ENCODE assay signal across 8 cellular contexts in genomic region chr5:14663734-14664269, GRCh38. TPM values are rescaled to one million over a fixed set of nuclear protein-coding genes. Genes with fewer than 3 reads are reported as not detected.
A peak's percentile ranks its signal among the peaks of the same experiment; 100 is the strongest.
DNase-seq lines count a peak whose midpoint lies in the region; ATAC-seq, FAIRE-seq and TF ChIP-seq lines count a peak whose summit lies in the region.

No MANE protein-coding gene starts in this region.

- H3K4ac ChIP-seq in mesenchymal stem cell (ENCODE audit: low read depth in 1 of 2, low read length in 2 of 2), result peak overlapping the region; percentile 2 to 60

- peak overlapping the region; percentile 67 to 95 for H3K18ac ChIP-seq in mesenchymal stem cell (ENCODE audit: low read depth in 1 of 2, low read length in 2 of 2)

- H3K4me3 ChIP-seq in ACC112 (ENCODE audit: low read depth, low read length) (peak overlapping the region; percentile 87), OCI-LY1 (ENCODE audit: low read depth, low read length, poor library complexity, severe bottlenecking) (peak overlapping the region; percentile 77), colonic mucosa (peak overlapping the region; percentile 53), mesenchymal stem cell (ENCODE audit: insufficient read depth in 1 of 2, low read depth in 1 of 2, low read length in 2 of 2) (peak overlapping the region; percentile 85 to 88)

- no peak overlapping the region for H2BK12ac ChIP-seq in mesenchymal stem cell (ENCODE audit: low read length in 2 of 2)

- H4K8ac ChIP-seq in mesenchymal stem cell (ENCODE audit: low read length), result peak overlapping the region; percentile 59

- FAIRE-seq in urothelium cell line (lab: Jason Lieb, UNC), result no peak

- peaks cover 13% of the 10 kb centered on the region for H3K79me1 ChIP-seq in mesenchymal stem cell (replicated peaks; ENCODE audit: low read length, poor library complexity, severe bottlenecking)

- in situ Hi-C loops in GM13976 (cut with MboI; ENCODE audit: low sequenced_read_pairs, unreplicated experiment), result loop anchor here (25.0 kb wide), 1 partner anchor 502 kb away; no protein-coding TSS in a partner anchor

- no peaks in the 10 kb centered on the region for H3F3A ChIP-seq in OCI-LY1 (ENCODE audit: insufficient read depth, low read length)

- H4K91ac ChIP-seq in mesenchymal stem cell (ENCODE audit: low read length), result peak overlapping the region; percentile 67

- WGBS in mesenchymal stem cell, result 8% methylated on average over 24 of the region's 24 CpGs

- H3K27ac ChIP-seq in ACC112 (ENCODE audit: low read depth, low read length) (peak overlapping the region; percentile 80), OCI-LY1 (ENCODE audit: low read depth, low read length, poor library complexity, severe bottlenecking) (peak overlapping the region; percentile 16), colonic mucosa (peak overlapping the region; percentile 94), mesenchymal stem cell (ENCODE audit: low read length, poor library complexity, severe bottlenecking) (peak overlapping the region; percentile 69)

- H3K9me2 ChIP-seq in OCI-LY1 (ENCODE audit: low read depth, low read length), result no peaks in the 10 kb centered on the region

- peak overlapping the region; percentile 91 for H3K9ac ChIP-seq in OCI-LY1 (ENCODE audit: low read length)
- peak overlapping the region; percentile 92 to 95 for H3K9ac ChIP-seq in colonic mucosa (ENCODE audit: low read depth in 2 of 2, low read length in 2 of 2)
- H3K9ac ChIP-seq in mesenchymal stem cell (ENCODE audit: low read length), result peak overlapping the region; percentile 94

- peak overlapping the region; percentile 44 for H2BK15ac ChIP-seq in mesenchymal stem cell (ENCODE audit: low read depth, poor library complexity, severe bottlenecking)

- H3K23ac ChIP-seq in mesenchymal stem cell (ENCODE audit: low read length in 2 of 2), result peak overlapping the region in 1 of 2 experiments; percentile 29

- peak overlapping the region; percentile 20 for H2BK5ac ChIP-seq in mesenchymal stem cell (ENCODE audit: low read depth, low read length, poor library complexity, severe bottlenecking)

- H3K4me1 ChIP-seq in ACC112 (ENCODE audit: control insufficient read depth, insufficient read depth, low read length, unreplicated experiment), result peaks cover 52% of the 10 kb centered on the region
- peaks cover 44% of the 10 kb centered on the region for H3K4me1 ChIP-seq in OCI-LY1 (ENCODE audit: insufficient read depth, low read length, severe bottlenecking)
- peaks cover 26% of the 10 kb centered on the region for H3K4me1 ChIP-seq in colonic mucosa
- H3K4me1 ChIP-seq in mesenchymal stem cell (ENCODE audit: control insufficient read depth, insufficient read depth, low read depth, low read length), result peaks cover 5% of the 10 kb centered on the region

- no peak overlapping the region for H2BK120ac ChIP-seq in mesenchymal stem cell (ENCODE audit: low read depth, low read length)

- H3K14ac ChIP-seq in mesenchymal stem cell (ENCODE audit: low read length in 2 of 2), result peak overlapping the region in 1 of 2 experiments; percentile 10

- intact Hi-C loops in colonic mucosa (cut with DNase I), result no loop called here

- no peak for TF ChIP-seq CTCF in GM13976 (IDR thresholded peaks at IDR 0.05; ENCODE audit: borderline replicate concordance, control extremely low read depth, extremely low read depth, insufficient read depth, missing control alignments)
- TF ChIP-seq CTCF in OCI-LY1 (IDR thresholded peaks at IDR 0.05; ENCODE audit: low read length), result no peak
- no peak for TF ChIP-seq CTCF in colonic mucosa (IDR thresholded peaks at IDR 0.05)

- H4K20me1 ChIP-seq in OCI-LY1 (ENCODE audit: insufficient read depth, low read length), result no peaks in the 10 kb centered on the region

- H3K36me3 ChIP-seq in ACC112 (ENCODE audit: insufficient read depth, low read length) (0 out of 2 replicates have a peak, but pooled peaks cover 6% of the 10 kb centered on the region), OCI-LY1 (ENCODE audit: insufficient read depth, low read length) (peaks cover 24% of the 10 kb centered on the region), colonic mucosa (no peaks in the 10 kb centered on the region), mesenchymal stem cell (ENCODE audit: control insufficient read depth in 1 of 2, insufficient read depth in 2 of 2, low read depth in 1 of 2, low read length in 2 of 2) (peaks cover 0 to 13% of the 10 kb centered on the region in 2 experiments)

- H3K27me3 ChIP-seq in ACC112 (ENCODE audit: insufficient read depth, low read length) (no peaks in the 10 kb centered on the region), OCI-LY1 (ENCODE audit: insufficient read depth, low read length) (no peaks in the 10 kb centered on the region), colonic mucosa (no peaks in the 10 kb centered on the region), mesenchymal stem cell (ENCODE audit: control insufficient read depth in 1 of 2, insufficient read depth in 1 of 2, low read length in 2 of 2) (no peaks in the 10 kb centered on the region)

- peak; percentile 53 for DNase-seq in GM13976 (ENCODE audit: low spot score)
- DNase-seq in colonic mucosa, result peak; percentile 45
- no peak for DNase-seq in mesenchymal stem cell
- DNase-seq in urothelium cell line (ENCODE audit: low spot score), result peak; percentile 50

- peak overlapping the region; percentile 88 for H3K4me2 ChIP-seq in OCI-LY1 (ENCODE audit: low read length)
- peak overlapping the region; percentile 58 for H3K4me2 ChIP-seq in mesenchymal stem cell (ENCODE audit: low read length, poor library complexity, severe bottlenecking)

- ATAC-seq in HG03066 (IDR thresholded peaks at IDR 0.05; ENCODE audit: low read depth, unreplicated experiment) (peak; percentile 24), HG03095 (IDR thresholded peaks at IDR 0.05; ENCODE audit: unreplicated experiment) (no peak)

- H3K9me3 ChIP-seq in OCI-LY1 (ENCODE audit: low read length), result no peaks in the 10 kb centered on the region
- H3K9me3 ChIP-seq in colonic mucosa, result no peaks in the 10 kb centered on the region
- H3K9me3 ChIP-seq in mesenchymal stem cell (ENCODE audit: control insufficient read depth, low read length), result no peaks in the 10 kb centered on the region

- H2AK5ac ChIP-seq in mesenchymal stem cell (ENCODE audit: low read length, severe bottlenecking), result no peak overlapping the region

- peaks cover 61% of the 10 kb centered on the region for H3K79me2 ChIP-seq in ACC112 (ENCODE audit: control insufficient read depth, insufficient read depth, low read length, unreplicated experiment)
- H3K79me2 ChIP-seq in OCI-LY1 (ENCODE audit: insufficient read depth, low read length), result peaks cover 18% of the 10 kb centered on the region

- H2AFZ ChIP-seq in ACC112 (ENCODE audit: low read length, unreplicated experiment), result peak overlapping the region; percentile 94
- 0 out of 2 replicates have a peak overlapping the region, but pooled peaks have one; percentile 44 for H2AFZ ChIP-seq in OCI-LY1 (ENCODE audit: low read length)
- H2AFZ ChIP-seq in mesenchymal stem cell (ENCODE audit: low read depth, low read length), result peak overlapping the region; percentile 16

RNA-seq across cellular contexts. Expression of gene OTULIN, which starts 0.7 kb away (rescaled TPM):
- total RNA-seq in colonic mucosa, result 10 to 100 TPM; 28.8 to 32.9 TPM
- 6.4 TPM for polyA plus RNA-seq in mesenchymal stem cell (2013, experiment 1 of 2)
- polyA plus RNA-seq in mesenchymal stem cell (2013, experiment 2 of 2), result 6.7 TPM

Comparison
In these comparisons a context has a peak if more than half of its experiments do, and no peak if none do; other contexts are left out.
1. H2AFZ ChIP-seq: peak in every context shown above with its lines; median percentile 94 in ACC112; 44 in OCI-LY1; 16 in mesenchymal stem cell.
2. H3K27ac ChIP-seq: peak in every context shown above with its lines; median percentile 94 in colonic mucosa; 80 in ACC112; 69 in mesenchymal stem cell; 16 in OCI-LY1.